ENCODE assay signal across 1 cellular context in the genomic region with DNA sequence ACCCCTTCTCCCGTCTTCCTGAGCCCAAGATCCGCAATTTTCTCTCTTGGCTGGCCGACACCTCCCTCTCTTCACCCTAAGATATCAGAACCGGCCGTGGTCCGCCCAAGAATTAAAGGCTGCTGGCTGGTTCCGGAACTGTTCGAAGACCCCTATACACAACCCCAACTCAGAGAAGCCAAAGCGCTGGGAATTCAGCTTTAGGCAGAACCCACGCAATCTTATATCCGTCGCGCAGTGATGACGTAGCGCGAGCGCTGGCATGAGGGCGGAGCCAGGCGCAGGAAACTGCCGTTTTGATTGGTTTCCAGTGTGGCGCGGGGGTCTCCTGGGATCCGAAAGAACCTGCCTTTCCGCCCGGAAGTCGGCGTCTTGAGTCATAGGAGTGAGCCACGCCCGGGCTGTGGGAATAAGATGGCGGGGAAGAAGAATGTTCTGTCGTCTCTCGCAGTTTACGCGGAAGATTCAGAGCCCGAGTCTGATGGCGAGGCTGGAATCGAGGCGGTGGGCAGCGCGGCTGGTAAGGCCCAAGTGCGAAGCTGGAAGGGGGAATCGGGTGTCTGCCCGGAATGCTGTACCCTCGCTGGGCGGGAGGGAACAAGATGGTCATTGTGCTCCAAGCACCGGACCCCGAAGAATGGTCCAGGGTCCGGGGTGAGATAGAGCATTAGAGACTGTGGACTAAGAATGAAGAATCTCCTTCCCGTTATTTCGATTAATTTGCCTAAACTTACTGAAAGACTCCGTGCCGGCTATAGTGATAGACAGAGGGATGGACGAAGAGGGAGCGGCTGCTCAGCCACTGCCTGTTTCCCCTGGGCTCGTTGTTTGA.
TF ChIP-seq lines count a peak whose summit lies in the region.

A gene (minus strand): TSS at position 196 of the 832 bp plus-strand sequence. CDS start 597 bp downstream, outside the sequence.
A gene (plus strand): TSS at position 380 of the 832 bp plus-strand sequence. CDS start 35 bp downstream, at position 415.

TF ChIP-seq in GM12878, 131 proteins besides CTCF, POLR2A, EP300 and RAD21 (continued from another document and continues in another):
- TF ChIP-seq, protein P1, sequence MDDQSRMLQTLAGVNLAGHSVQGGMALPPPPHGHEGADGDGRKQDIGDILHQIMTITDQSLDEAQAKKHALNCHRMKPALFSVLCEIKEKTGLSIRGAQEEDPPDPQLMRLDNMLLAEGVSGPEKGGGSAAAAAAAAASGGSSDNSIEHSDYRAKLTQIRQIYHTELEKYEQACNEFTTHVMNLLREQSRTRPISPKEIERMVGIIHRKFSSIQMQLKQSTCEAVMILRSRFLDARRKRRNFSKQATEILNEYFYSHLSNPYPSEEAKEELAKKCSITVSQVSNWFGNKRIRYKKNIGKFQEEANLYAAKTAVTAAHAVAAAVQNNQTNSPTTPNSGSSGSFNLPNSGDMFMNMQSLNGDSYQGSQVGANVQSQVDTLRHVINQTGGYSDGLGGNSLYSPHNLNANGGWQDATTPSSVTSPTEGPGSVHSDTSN (IDR thresholded peaks at IDR 0.05; ENCODE audit: insufficient replicate concordance, low read depth, low read length): no peak
- TF ChIP-seq SMARCA5 (IDR thresholded peaks at IDR 0.05) (no peak), POLR2AphosphoS2 (IDR thresholded peaks at IDR 0.05; ENCODE audit: low read depth, low read length) (peak; percentile 74), SUZ12 (IDR thresholded peaks at IDR 0.05; ENCODE audit: unreplicated experiment) (no peak), CBX3 (IDR thresholded peaks at IDR 0.05; ENCODE audit: borderline replicate concordance, low read depth) (no peak), SREBF2 (IDR thresholded peaks at IDR 0.05; ENCODE audit: low read length) (no peak), MTA2 (IDR thresholded peaks at IDR 0.05; ENCODE audit: low read depth) (no peak), BACH1 (IDR thresholded peaks at IDR 0.05; ENCODE audit: borderline replicate concordance) (no peak; the same call in 1 of the 2 replicates), CBX5 (IDR thresholded peaks at IDR 0.05; ENCODE audit: low read depth) (no peak), IKZF2 (IDR thresholded peaks at IDR 0.05) (0 out of 4 replicates have a peak, but pooled peaks of 1 of the 2 experiments have one; percentile 26), TCF12 (IDR thresholded peaks at IDR 0.05; ENCODE audit: low read depth, low read length) (0 out of 2 replicates have a peak, but pooled peaks have one; percentile 11), TCF7 (IDR thresholded peaks at IDR 0.05; ENCODE audit: borderline replicate concordance) (no peak), POLR2AphosphoS5 (IDR thresholded peaks at IDR 0.05; ENCODE audit: low read length) (peak; percentile 83), WRNIP1 (IDR thresholded peaks at IDR 0.05; ENCODE audit: borderline replicate concordance, low read depth, low read length) (no peak), NFIC (IDR thresholded peaks at IDR 0.05; ENCODE audit: low read depth, low read length) (no peak), NFYA (IDR thresholded peaks at IDR 0.05; ENCODE audit: borderline replicate concordance, low read depth, low read length) (no peak), RELA (IDR thresholded peaks at IDR 0.05; ENCODE audit: borderline replicate concordance, partially characterized antibody) (no peak), PAX5 (IDR thresholded peaks at IDR 0.05; ENCODE audit: borderline replicate concordance, low read depth, low read length) (0 out of 2 replicates have a peak, but pooled peaks have one; percentile 39), RUNX3 (IDR thresholded peaks at IDR 0.05; ENCODE audit: low read length) (peak; percentile 83), SREBF1 (IDR thresholded peaks at IDR 0.05; ENCODE audit: low read length) (no peak), RCOR1 (conservative IDR thresholded peaks at IDR 0.05; ENCODE audit: low read depth, low read length) (no peak), IRF4 (IDR thresholded peaks at IDR 0.05; ENCODE audit: low read depth, low read length) (no peak), SMAD5 (IDR thresholded peaks at IDR 0.05; ENCODE audit: low read depth) (peak; percentile 74; the same call in 1 of the 2 replicates), MEF2A (IDR thresholded peaks at IDR 0.05; ENCODE audit: insufficient read depth, low read depth, low read length) (no peak), ZNF384 (IDR thresholded peaks at IDR 0.05; ENCODE audit: borderline replicate concordance, low read depth, low read length) (no peak)
- TF ChIP-seq, protein P2, sequence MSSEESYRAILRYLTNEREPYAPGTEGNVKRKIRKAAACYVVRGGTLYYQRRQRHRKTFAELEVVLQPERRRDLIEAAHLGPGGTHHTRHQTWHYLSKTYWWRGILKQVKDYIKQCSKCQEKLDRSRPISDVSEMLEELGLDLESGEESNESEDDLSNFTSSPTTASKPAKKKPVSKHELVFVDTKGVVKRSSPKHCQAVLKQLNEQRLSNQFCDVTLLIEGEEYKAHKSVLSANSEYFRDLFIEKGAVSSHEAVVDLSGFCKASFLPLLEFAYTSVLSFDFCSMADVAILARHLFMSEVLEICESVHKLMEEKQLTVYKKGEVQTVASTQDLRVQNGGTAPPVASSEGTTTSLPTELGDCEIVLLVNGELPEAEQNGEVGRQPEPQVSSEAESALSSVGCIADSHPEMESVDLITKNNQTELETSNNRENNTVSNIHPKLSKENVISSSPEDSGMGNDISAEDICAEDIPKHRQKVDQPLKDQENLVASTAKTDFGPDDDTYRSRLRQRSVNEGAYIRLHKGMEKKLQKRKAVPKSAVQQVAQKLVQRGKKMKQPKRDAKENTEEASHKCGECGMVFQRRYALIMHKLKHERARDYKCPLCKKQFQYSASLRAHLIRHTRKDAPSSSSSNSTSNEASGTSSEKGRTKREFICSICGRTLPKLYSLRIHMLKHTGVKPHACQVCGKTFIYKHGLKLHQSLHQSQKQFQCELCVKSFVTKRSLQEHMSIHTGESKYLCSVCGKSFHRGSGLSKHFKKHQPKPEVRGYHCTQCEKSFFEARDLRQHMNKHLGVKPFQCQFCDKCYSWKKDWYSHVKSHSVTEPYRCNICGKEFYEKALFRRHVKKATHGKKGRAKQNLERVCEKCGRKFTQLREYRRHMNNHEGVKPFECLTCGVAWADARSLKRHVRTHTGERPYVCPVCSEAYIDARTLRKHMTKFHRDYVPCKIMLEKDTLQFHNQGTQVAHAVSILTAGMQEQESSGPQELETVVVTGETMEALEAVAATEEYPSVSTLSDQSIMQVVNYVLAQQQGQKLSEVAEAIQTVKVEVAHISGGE (CRISPR knock-in tag; IDR thresholded peaks at IDR 0.05): no peak
- TF ChIP-seq, protein P3, sequence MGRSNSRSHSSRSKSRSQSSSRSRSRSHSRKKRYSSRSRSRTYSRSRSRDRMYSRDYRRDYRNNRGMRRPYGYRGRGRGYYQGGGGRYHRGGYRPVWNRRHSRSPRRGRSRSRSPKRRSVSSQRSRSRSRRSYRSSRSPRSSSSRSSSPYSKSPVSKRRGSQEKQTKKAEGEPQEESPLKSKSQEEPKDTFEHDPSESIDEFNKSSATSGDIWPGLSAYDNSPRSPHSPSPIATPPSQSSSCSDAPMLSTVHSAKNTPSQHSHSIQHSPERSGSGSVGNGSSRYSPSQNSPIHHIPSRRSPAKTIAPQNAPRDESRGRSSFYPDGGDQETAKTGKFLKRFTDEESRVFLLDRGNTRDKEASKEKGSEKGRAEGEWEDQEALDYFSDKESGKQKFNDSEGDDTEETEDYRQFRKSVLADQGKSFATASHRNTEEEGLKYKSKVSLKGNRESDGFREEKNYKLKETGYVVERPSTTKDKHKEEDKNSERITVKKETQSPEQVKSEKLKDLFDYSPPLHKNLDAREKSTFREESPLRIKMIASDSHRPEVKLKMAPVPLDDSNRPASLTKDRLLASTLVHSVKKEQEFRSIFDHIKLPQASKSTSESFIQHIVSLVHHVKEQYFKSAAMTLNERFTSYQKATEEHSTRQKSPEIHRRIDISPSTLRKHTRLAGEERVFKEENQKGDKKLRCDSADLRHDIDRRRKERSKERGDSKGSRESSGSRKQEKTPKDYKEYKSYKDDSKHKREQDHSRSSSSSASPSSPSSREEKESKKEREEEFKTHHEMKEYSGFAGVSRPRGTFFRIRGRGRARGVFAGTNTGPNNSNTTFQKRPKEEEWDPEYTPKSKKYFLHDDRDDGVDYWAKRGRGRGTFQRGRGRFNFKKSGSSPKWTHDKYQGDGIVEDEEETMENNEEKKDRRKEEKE (IDR thresholded peaks at IDR 0.05): no peak
- TF ChIP-seq, protein P4, sequence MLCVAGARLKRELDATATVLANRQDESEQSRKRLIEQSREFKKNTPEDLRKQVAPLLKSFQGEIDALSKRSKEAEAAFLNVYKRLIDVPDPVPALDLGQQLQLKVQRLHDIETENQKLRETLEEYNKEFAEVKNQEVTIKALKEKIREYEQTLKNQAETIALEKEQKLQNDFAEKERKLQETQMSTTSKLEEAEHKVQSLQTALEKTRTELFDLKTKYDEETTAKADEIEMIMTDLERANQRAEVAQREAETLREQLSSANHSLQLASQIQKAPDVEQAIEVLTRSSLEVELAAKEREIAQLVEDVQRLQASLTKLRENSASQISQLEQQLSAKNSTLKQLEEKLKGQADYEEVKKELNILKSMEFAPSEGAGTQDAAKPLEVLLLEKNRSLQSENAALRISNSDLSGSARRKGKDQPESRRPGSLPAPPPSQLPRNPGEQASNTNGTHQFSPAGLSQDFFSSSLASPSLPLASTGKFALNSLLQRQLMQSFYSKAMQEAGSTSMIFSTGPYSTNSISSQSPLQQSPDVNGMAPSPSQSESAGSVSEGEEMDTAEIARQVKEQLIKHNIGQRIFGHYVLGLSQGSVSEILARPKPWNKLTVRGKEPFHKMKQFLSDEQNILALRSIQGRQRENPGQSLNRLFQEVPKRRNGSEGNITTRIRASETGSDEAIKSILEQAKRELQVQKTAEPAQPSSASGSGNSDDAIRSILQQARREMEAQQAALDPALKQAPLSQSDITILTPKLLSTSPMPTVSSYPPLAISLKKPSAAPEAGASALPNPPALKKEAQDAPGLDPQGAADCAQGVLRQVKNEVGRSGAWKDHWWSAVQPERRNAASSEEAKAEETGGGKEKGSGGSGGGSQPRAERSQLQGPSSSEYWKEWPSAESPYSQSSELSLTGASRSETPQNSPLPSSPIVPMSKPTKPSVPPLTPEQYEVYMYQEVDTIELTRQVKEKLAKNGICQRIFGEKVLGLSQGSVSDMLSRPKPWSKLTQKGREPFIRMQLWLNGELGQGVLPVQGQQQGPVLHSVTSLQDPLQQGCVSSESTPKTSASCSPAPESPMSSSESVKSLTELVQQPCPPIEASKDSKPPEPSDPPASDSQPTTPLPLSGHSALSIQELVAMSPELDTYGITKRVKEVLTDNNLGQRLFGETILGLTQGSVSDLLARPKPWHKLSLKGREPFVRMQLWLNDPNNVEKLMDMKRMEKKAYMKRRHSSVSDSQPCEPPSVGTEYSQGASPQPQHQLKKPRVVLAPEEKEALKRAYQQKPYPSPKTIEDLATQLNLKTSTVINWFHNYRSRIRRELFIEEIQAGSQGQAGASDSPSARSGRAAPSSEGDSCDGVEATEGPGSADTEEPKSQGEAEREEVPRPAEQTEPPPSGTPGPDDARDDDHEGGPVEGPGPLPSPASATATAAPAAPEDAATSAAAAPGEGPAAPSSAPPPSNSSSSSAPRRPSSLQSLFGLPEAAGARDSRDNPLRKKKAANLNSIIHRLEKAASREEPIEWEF (IDR thresholded peaks at IDR 0.05; ENCODE audit: insufficient replicate concordance, low read depth, low read length): no peak
- TF ChIP-seq, protein P5, sequence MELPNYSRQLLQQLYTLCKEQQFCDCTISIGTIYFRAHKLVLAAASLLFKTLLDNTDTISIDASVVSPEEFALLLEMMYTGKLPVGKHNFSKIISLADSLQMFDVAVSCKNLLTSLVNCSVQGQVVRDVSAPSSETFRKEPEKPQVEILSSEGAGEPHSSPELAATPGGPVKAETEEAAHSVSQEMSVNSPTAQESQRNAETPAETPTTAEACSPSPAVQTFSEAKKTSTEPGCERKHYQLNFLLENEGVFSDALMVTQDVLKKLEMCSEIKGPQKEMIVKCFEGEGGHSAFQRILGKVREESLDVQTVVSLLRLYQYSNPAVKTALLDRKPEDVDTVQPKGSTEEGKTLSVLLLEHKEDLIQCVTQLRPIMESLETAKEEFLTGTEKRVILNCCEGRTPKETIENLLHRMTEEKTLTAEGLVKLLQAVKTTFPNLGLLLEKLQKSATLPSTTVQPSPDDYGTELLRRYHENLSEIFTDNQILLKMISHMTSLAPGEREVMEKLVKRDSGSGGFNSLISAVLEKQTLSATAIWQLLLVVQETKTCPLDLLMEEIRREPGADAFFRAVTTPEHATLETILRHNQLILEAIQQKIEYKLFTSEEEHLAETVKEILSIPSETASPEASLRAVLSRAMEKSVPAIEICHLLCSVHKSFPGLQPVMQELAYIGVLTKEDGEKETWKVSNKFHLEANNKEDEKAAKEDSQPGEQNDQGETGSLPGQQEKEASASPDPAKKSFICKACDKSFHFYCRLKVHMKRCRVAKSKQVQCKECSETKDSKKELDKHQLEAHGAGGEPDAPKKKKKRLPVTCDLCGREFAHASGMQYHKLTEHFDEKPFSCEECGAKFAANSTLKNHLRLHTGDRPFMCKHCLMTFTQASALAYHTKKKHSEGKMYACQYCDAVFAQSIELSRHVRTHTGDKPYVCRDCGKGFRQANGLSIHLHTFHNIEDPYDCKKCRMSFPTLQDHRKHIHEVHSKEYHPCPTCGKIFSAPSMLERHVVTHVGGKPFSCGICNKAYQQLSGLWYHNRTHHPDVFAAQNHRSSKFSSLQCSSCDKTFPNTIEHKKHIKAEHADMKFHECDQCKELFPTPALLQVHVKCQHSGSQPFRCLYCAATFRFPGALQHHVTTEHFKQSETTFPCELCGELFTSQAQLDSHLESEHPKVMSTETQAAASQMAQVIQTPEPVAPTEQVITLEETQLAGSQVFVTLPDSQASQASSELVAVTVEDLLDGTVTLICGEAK (IDR thresholded peaks at IDR 0.05; ENCODE audit: borderline replicate concordance): peak; percentile 95
- TF ChIP-seq, protein P6, sequence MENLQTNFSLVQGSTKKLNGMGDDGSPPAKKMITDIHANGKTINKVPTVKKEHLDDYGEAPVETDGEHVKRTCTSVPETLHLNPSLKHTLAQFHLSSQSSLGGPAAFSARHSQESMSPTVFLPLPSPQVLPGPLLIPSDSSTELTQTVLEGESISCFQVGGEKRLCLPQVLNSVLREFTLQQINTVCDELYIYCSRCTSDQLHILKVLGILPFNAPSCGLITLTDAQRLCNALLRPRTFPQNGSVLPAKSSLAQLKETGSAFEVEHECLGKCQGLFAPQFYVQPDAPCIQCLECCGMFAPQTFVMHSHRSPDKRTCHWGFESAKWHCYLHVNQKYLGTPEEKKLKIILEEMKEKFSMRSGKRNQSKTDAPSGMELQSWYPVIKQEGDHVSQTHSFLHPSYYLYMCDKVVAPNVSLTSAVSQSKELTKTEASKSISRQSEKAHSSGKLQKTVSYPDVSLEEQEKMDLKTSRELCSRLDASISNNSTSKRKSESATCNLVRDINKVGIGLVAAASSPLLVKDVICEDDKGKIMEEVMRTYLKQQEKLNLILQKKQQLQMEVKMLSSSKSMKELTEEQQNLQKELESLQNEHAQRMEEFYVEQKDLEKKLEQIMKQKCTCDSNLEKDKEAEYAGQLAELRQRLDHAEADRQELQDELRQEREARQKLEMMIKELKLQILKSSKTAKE (IDR thresholded peaks at IDR 0.05; ENCODE audit: low read depth, poor library complexity, severe bottlenecking): no peak
